Comparison of ENCODE assay signal across 20 cellular contexts in genomic region chr17:61334673-61335072, GRCh38.
A peak's percentile ranks its signal among the peaks of the same experiment; 100 is the strongest.
DNase-seq lines count a peak whose midpoint lies in the region; ATAC-seq, FAIRE-seq and TF ChIP-seq lines count a peak whose summit lies in the region.
"Had no signal": no experiment of that assay in that cellular context is flagged by ENCODE, and none has a peak within 500 bp of the region (broad histone marks: within the 10 kb centered on the region; RNA-seq: fewer than 3 reads in every experiment).

No MANE protein-coding gene starts in this region.

- BruUV-seq in HepG2 (replicated peaks; lab: Mats Ljungman, UMichigan): no TSS peak
- no TSS peak for BruUV-seq in GM12878 (replicated peaks; lab: Mats Ljungman, UMichigan)

- no peak overlapping the region for H2AFZ ChIP-seq in HepG2 (ENCODE audit: low read length)
- no peak overlapping the region for H2AFZ ChIP-seq in GM12878 (ENCODE audit: control insufficient read depth, low read depth, low read length)

- 90% methylated on average over 5 of the region's 5 CpGs for WGBS in HepG2 (ENCODE audit: low lambda C conversion rate)
- WGBS in right lobe of liver (ENCODE audit: insufficient coverage, low coverage, low lambda C conversion rate, missing lambda C conversion rate): 78% methylated on average over 2 of the region's 5 CpGs
- 33% methylated on average over 5 of the region's 5 CpGs for WGBS in GM12878 (ENCODE audit: insufficient coverage, insufficient replicate concordance, low lambda C conversion rate, missing lambda C conversion rate)
- 96 to 98% methylated on average over 3 to 4 of the region's 5 CpGs for WGBS in mesodermal cell (ENCODE audit: insufficient coverage in 2 of 2), 2 experiments
- 85 to 98% methylated on average over 5 of the region's 5 CpGs for WGBS in upper lobe of left lung, 2 donors

- POLR2A ChIA-PET in HepG2 (lab: Yijun Ruan, JAX) (interaction anchor here (1.1 to 2.5 kb wide), 3 partner anchors 28 to 65 kb away, joined by 3 to 24 read pairs (median 14); partner anchors contain the start of gene TBX2), GM12878 (lab: Charles Lee) (no interaction called here)

- SMC1A ChIA-PET in GM12878 (lab: Charles Lee; ENCODE audit: uncharacterized antibody, unreplicated experiment): no interaction called here

- H3K4me3 ChIP-seq in HepG2 (replicated peaks in 1 of 3; ENCODE audit: insufficient read depth in 1 of 3, low read depth in 2 of 3, low read length in 3 of 3): peak overlapping the region in 1 of 3 experiments; percentile 56; a peak in 2 of 6 replicates
- H3K4me3 ChIP-seq in right lobe of liver: no peak overlapping the region
- H3K4me3 ChIP-seq in GM12878: no peak overlapping the region
- no peak overlapping the region for H3K4me3 ChIP-seq in mesodermal cell (ENCODE audit: extremely low read depth, insufficient read depth, low read length, poor library complexity, severe bottlenecking)
- no peak overlapping the region for H3K4me3 ChIP-seq in upper lobe of left lung
- H3K4me3 ChIP-seq: BLaER1 treated with 17β-estradiol and CSF1 and Interleukin-3, amounts not matched to agents 10 nM and 100 nM; K562 had no signal

- no peak for TF ChIP-seq CTCF in HepG2 (CRISPR knock-in tag; IDR thresholded peaks at IDR 0.05)
- TF ChIP-seq CTCF in right lobe of liver (IDR thresholded peaks at IDR 0.05): no peak
- no peak for TF ChIP-seq CTCF in GM12878 (IDR thresholded peaks at IDR 0.05 in 2 of 3, conservative IDR thresholded peaks at IDR 0.05 in 1 of 3; ENCODE audit: control insufficient read depth in 2 of 3, extremely low read depth in 1 of 3, insufficient read depth in 1 of 3, low read depth in 3 of 3, low read length in 3 of 3)
- no peak for TF ChIP-seq CTCF in upper lobe of left lung (IDR thresholded peaks at IDR 0.05)

- intact Hi-C loops in HepG2 (cut with micrococcal nuclease; ENCODE audit: unreplicated experiment) (no loop called here), right lobe of liver (cut with DNase I) (no loop called here), GM12878 (cut with micrococcal nuclease; ENCODE audit: unreplicated experiment) (no loop called here)

- no peak for TF ChIP-seq POLR2A in HepG2 (IDR thresholded peaks at IDR 0.05; ENCODE audit: insufficient read depth in 1 of 2, low read depth in 2 of 2, low read length in 2 of 2)
- no peak for TF ChIP-seq POLR2A in right lobe of liver (IDR thresholded peaks at IDR 0.05)
- no peak for TF ChIP-seq POLR2A in GM12878 (IDR thresholded peaks at IDR 0.05; ENCODE audit: low read depth, low read length)
- TF ChIP-seq POLR2A in upper lobe of left lung (IDR thresholded peaks at IDR 0.05): no peak

- RAD21 ChIA-PET in GM12878 (lab: Charles Lee; ENCODE audit: unreplicated experiment): no interaction called here

- in situ Hi-C loops in HepG2 (cut with HindIII; ENCODE audit: extremely low pct_ligation_motif_present, low pct_unique_long_range_greater_than_20kb): no loop called here
- in situ Hi-C loops in GM12878 (cut with MboI): no loop called here

- peaks cover 70% of the 10 kb centered on the region for H3K4me1 ChIP-seq in HepG2 (ENCODE audit: insufficient read depth, low read length)
- peaks cover 0 to 29% (median 6%) of the 10 kb centered on the region in 4 donors for H3K4me1 ChIP-seq in right lobe of liver
- H3K4me1 ChIP-seq in GM12878 (ENCODE audit: control insufficient read depth, insufficient read depth, low read length): no peaks in the 10 kb centered on the region
- H3K4me1 ChIP-seq in mesodermal cell (ENCODE audit: control insufficient read depth, insufficient read depth, low read length, poor library complexity, severe bottlenecking): peaks cover 20% of the 10 kb centered on the region
- H3K4me1 ChIP-seq in upper lobe of left lung: peaks cover 21 to 41% (median 36%) of the 10 kb centered on the region in 4 donors

- no peak for TF ChIP-seq EP300 in HepG2 (IDR thresholded peaks at IDR 0.05; ENCODE audit: low read depth in 2 of 2, low read length in 2 of 2)
- no peak for TF ChIP-seq EP300 in HepG2 (CRISPR knock-in tag; IDR thresholded peaks at IDR 0.05; ENCODE audit: borderline replicate concordance)
- TF ChIP-seq EP300 in GM12878 (IDR thresholded peaks at IDR 0.05; ENCODE audit: borderline replicate concordance in 1 of 2, control insufficient read depth in 1 of 2, low read depth in 2 of 2, low read length in 2 of 2): no peak
- TF ChIP-seq EP300 in upper lobe of left lung (IDR thresholded peaks at IDR 0.05): no peak

- TF ChIP-seq RAD21 in HepG2 (CRISPR knock-in tag; IDR thresholded peaks at IDR 0.05) (no peak), GM12878 (IDR thresholded peaks at IDR 0.05; ENCODE audit: insufficient read depth, low read depth, low read length) (no peak)

- H3K36me3 ChIP-seq in HepG2 (replicated peaks in 1 of 2; ENCODE audit: control insufficient read depth in 1 of 2, insufficient read depth in 2 of 2, low read length in 2 of 2): no peaks in the 10 kb centered on the region
- no peaks in the 10 kb centered on the region for H3K36me3 ChIP-seq in right lobe of liver
- no peaks in the 10 kb centered on the region for H3K36me3 ChIP-seq in GM12878 (ENCODE audit: control insufficient read depth in 2 of 2, insufficient read depth in 2 of 2, low read length in 1 of 2)
- no peaks in the 10 kb centered on the region for H3K36me3 ChIP-seq in mesodermal cell (ENCODE audit: control insufficient read depth, insufficient read depth, low read length)
- H3K36me3 ChIP-seq in upper lobe of left lung: no peaks in the 10 kb centered on the region
- H3K36me3 ChIP-seq: BLaER1 treated with 17β-estradiol and CSF1 and Interleukin-3, amounts not matched to agents 10 nM and 100 nM had no signal

- FAIRE-seq in HepG2 (lab: Jason Lieb, UNC) (no peak), GM12878 (lab: Jason Lieb, UNC) (no peak)
- FAIRE-seq: K562 had no signal

- peak; percentile 4; the same call in 2 of the 3 replicates for ATAC-seq in HepG2
- ATAC-seq in right lobe of liver: no peak
- ATAC-seq in GM12878: no peak
- ATAC-seq in upper lobe of left lung (ENCODE audit: low FRiP score in 2 of 2): no peak
- ATAC-seq: K562 had no signal

- no peaks in the 10 kb centered on the region for H3K9me3 ChIP-seq in HepG2 (ENCODE audit: low read length)
- no peaks in the 10 kb centered on the region for H3K9me3 ChIP-seq in right lobe of liver
- no peaks in the 10 kb centered on the region for H3K9me3 ChIP-seq in GM12878 (replicated peaks; ENCODE audit: control insufficient read depth, insufficient read depth, low read length)
- no peaks in the 10 kb centered on the region for H3K9me3 ChIP-seq in mesodermal cell (ENCODE audit: control insufficient read depth, low read length)
- H3K9me3 ChIP-seq in upper lobe of left lung: no peaks in the 10 kb centered on the region
- H3K9me3 ChIP-seq: BLaER1 treated with 17β-estradiol and CSF1 and Interleukin-3, amounts not matched to agents 10 nM and 100 nM had no signal

- CTCF ChIA-PET in HepG2 (lab: Yijun Ruan, JAX; ENCODE audit: low intra/inter-chr PET ratio, low total read pairs): no interaction called here
- CTCF ChIA-PET in GM12878 (lab: Yijun Ruan, JAX): no interaction called here

- H3K79me2 ChIP-seq in HepG2 (ENCODE audit: insufficient read depth, low read length) (no peaks in the 10 kb centered on the region), GM12878 (ENCODE audit: control insufficient read depth, insufficient read depth, low read length) (no peaks in the 10 kb centered on the region)

- H3K27me3 ChIP-seq in HepG2 (ENCODE audit: control insufficient read depth in 1 of 2, insufficient read depth in 2 of 2, low read length in 2 of 2) (no peaks in the 10 kb centered on the region), right lobe of liver (no peaks in the 10 kb centered on the region), GM12878 (replicated peaks in 1 of 2; ENCODE audit: control insufficient read depth in 2 of 2, insufficient read depth in 2 of 2, low read length in 1 of 2) (no peaks in the 10 kb centered on the region), upper lobe of left lung (no peaks in the 10 kb centered on the region)
- H3K27me3 ChIP-seq: BLaER1 treated with 17β-estradiol and CSF1 and Interleukin-3, amounts not matched to agents 10 nM and 100 nM had no signal

- peak overlapping the region; percentile 86 for H3K27ac ChIP-seq in HepG2 (ENCODE audit: extremely low read length, insufficient read depth, low read length)
- H3K27ac ChIP-seq in right lobe of liver: no peak overlapping the region
- no peak overlapping the region for H3K27ac ChIP-seq in GM12878 (ENCODE audit: control insufficient read depth, insufficient read depth)
- peak overlapping the region; percentile 41 for H3K27ac ChIP-seq in mesodermal cell (ENCODE audit: low read depth, low read length, severe bottlenecking)
- H3K27ac ChIP-seq in upper lobe of left lung: peak overlapping the region in 3 of 4 donors; percentile 0 to 48 (median 5)
- H3K27ac ChIP-seq: BLaER1 treated with 17β-estradiol and CSF1 and Interleukin-3, amounts not matched to agents 10 nM and 100 nM had no signal

- H3K4me2 ChIP-seq in HepG2 (ENCODE audit: low read depth, low read length) (peak overlapping the region; percentile 93), GM12878 (ENCODE audit: control insufficient read depth, insufficient read depth) (no peak overlapping the region)

- no peaks in the 10 kb centered on the region for H4K20me1 ChIP-seq in HepG2 (ENCODE audit: insufficient read depth, low read length)
- no peaks in the 10 kb centered on the region for H4K20me1 ChIP-seq in GM12878 (ENCODE audit: control insufficient read depth, insufficient read depth)
- H4K20me1 ChIP-seq: BLaER1 treated with 17β-estradiol and CSF1 and Interleukin-3, amounts not matched to agents 10 nM and 100 nM had no signal

- peak overlapping the region; percentile 4; the same call in 1 of the 2 replicates for H3K9ac ChIP-seq in HepG2 (ENCODE audit: insufficient read depth, low read depth, low read length)
- H3K9ac ChIP-seq in GM12878 (ENCODE audit: control insufficient read depth, insufficient read depth, low read length): no peak overlapping the region
- H3K9ac ChIP-seq: BLaER1 treated with 17β-estradiol and CSF1 and Interleukin-3, amounts not matched to agents 10 nM and 100 nM had no signal

- DNase-seq in HepG2 (ENCODE audit: low spot score) (no peak), right lobe of liver (no peak), GM12878 (ENCODE audit: low read depth, low spot score) (no peak), upper lobe of left lung (no peak), COLO829 (ENCODE audit: low spot score) (no peak), NCI-H1105 treated with DMSO at 0.1 percent for 48 hours (lab: John Stamatoyannopoulos, UW) (no peak)
- no peak for DNase-seq in activated T-cell treated with anti-CD3 and anti-CD28 coated beads, Interleukin-2, amount 50 U/mL, for 48 hours
- DNase-seq: CD8-positive, alpha-beta memory T cell; DMS79 treated with DMSO at 0.1 percent for 48 hours; H7; NCI-H187 treated with DMSO at 0.1 percent for 48 hours; NCI-H2227 treated with DMSO at 0.1 percent for 48 hours; NCI-H510A treated with DMSO at 0.1 percent for 48 hours; NCI-H774; OCI-M1; RPMI8226; SHP77 treated with DMSO at 0.1 percent for 48 hours had no signal

TF ChIP-seq in HepG2, 621 proteins besides CTCF, POLR2A, EP300 and RAD21 (continues in another document):
- TF ChIP-seq TP53 (CRISPR knock-in tag; conservative IDR thresholded peaks at IDR 0.05): no peak
- no peak for TF ChIP-seq ARNT2 (CRISPR knock-in tag; IDR thresholded peaks at IDR 0.05; ENCODE audit: low read depth)

TF ChIP-seq in GM12878, 131 proteins besides CTCF, POLR2A, EP300 and RAD21 (continues in another document):
- TF ChIP-seq BRCA1 (IDR thresholded peaks at IDR 0.05; ENCODE audit: low read depth, low read length) (no peak), SIN3A (IDR thresholded peaks at IDR 0.05; ENCODE audit: low read depth, low read length) (no peak), TCF7 (IDR thresholded peaks at IDR 0.05; ENCODE audit: borderline replicate concordance) (no peak)

Comparison
In these comparisons a context has a peak if more than half of its experiments do, and no peak if none do; other contexts are left out.
1. H3K27ac ChIP-seq: peak in HepG2 (single experiment), mesodermal cell (single experiment) and upper lobe of left lung (3 of 4); none in right lobe of liver (0 of 3) and GM12878 (single experiment).
2. Of the 75 proteins assayed by ChIP-seq in both HepG2 and GM12878: peak only in HepG2: MYC, NFIC and ZNF687; only in GM12878: none; in both: none; in neither: 72.